1 cellular context compared by ENCODE assay signal in genomic region chr14:91163316-91163715, GRCh38.
TF ChIP-seq lines count a peak whose summit lies in the region.

No MANE protein-coding gene starts in this region.

TF ChIP-seq in HepG2, 621 proteins besides CTCF, POLR2A, EP300 and RAD21 (continued from another document):
- no peak for TF ChIP-seq HIC2 (CRISPR knock-in tag; IDR thresholded peaks at IDR 0.05; ENCODE audit: low read depth)
- no peak for TF ChIP-seq JUND (CRISPR knock-in tag; IDR thresholded peaks at IDR 0.05)
- no peak for TF ChIP-seq ELK4 (CRISPR knock-in tag; IDR thresholded peaks at IDR 0.05; ENCODE audit: borderline replicate concordance)
